ENCODE assay signal across 1 cellular context in genomic region chr16:22034503-22034902, GRCh38.
TF ChIP-seq lines count a peak whose summit lies in the region.

No MANE protein-coding gene starts in this region.

TF ChIP-seq in HEK293, 187 proteins besides CTCF, POLR2A, EP300 and RAD21:
- TF ChIP-seq PRDM4 (tag by site-specific recombination; IDR thresholded peaks at IDR 0.05) (peak; percentile 50), OVOL3 (tag by site-specific recombination; IDR thresholded peaks at IDR 0.05) (no peak), ZNF362 (tag by site-specific recombination; IDR thresholded peaks at IDR 0.05) (peak; percentile 93)
